In genomic region chr3:16998236-16998923, GRCh38 we compare ENCODE assay signal across 1 cellular context.
TF ChIP-seq lines count a peak whose summit lies in the region.

No MANE protein-coding gene starts in this region.

TF ChIP-seq in HepG2, 621 proteins besides CTCF, POLR2A, EP300 and RAD21 (continued from another document):
- TF ChIP-seq GTF2F1 (IDR thresholded peaks at IDR 0.05; ENCODE audit: low read length) (no peak), GRHL1 (CRISPR knock-in tag; conservative IDR thresholded peaks at IDR 0.05) (no peak), UBTF (CRISPR knock-in tag; IDR thresholded peaks at IDR 0.05) (no peak), ZNF567 (CRISPR knock-in tag; IDR thresholded peaks at IDR 0.05; ENCODE audit: borderline replicate concordance) (no peak), AGO2 (optimal IDR thresholded peaks at IDR 0.05; ENCODE audit: low read depth, low read length) (no peak), ZSCAN20 (CRISPR knock-in tag; IDR thresholded peaks at IDR 0.05; ENCODE audit: borderline replicate concordance) (no peak)
